2 cellular contexts compared by ENCODE assay signal in the genomic region with DNA sequence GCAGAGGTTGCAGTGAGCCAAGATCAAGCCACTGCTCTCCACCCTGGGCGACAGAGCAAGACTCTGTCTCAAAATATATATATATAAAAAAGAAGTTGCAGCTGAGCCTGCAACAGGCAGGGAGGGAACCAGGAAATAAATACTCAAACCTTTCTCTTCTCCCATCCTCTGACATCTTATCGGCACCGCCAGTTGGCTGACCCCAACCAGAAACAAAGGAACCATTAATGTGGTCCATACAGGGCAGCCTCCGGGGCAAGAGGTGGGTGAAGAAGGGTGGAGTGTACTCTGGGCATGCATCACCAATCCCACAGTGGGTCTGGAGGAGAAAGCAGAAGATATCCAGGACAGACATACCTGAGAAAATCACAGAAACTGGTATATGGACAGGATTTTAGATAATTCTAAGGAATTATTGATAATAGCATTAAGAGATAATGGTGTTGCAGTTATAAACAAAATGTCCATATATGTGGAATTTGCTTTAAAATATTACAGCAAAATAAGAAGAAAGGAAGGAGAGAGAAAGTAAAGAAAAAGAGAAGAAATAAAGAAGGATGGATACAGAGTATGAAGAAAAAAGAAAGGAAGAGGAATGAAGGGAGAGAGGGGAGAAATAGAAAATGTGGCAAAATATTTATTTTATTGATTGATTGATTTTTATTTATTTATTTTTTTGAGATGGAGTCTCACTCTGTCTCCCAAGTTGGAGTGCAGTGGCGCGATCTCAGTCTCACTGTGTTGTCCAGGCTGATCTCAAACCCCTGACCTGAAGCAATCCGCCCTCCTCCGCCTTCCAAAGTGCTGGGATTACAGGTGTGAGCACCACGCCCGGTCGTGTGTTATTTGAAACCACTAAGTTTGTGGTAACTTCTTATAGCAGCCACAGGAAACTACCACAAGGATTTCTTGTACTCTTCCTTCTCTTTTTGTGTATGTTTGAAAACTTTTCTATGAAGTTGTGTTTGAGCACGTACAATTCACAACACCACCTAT.
TF ChIP-seq lines count a peak whose summit lies in the region.

No MANE protein-coding gene starts in this region.

TF ChIP-seq in HEK293, 187 proteins besides CTCF, POLR2A, EP300 and RAD21 (continues in another document):
- TF ChIP-seq ZNF202 (tag by site-specific recombination; IDR thresholded peaks at IDR 0.05; ENCODE audit: borderline replicate concordance) (no peak), ZNF548 (tag by site-specific recombination; IDR thresholded peaks at IDR 0.05) (no peak), ZNF423 (tag by site-specific recombination; IDR thresholded peaks at IDR 0.05) (no peak), ZNF610 (tag by site-specific recombination; IDR thresholded peaks at IDR 0.05; ENCODE audit: borderline replicate concordance) (no peak), ZSCAN30 (tag by site-specific recombination; IDR thresholded peaks at IDR 0.05) (no peak), PRDM1 (tag by site-specific recombination; IDR thresholded peaks at IDR 0.05) (peak; percentile 24), ZNF629 (tag by site-specific recombination; IDR thresholded peaks at IDR 0.05) (no peak), KLF1 (tag by site-specific recombination; IDR thresholded peaks at IDR 0.05) (peak; percentile 56), ZNF248 (tag by site-specific recombination; IDR thresholded peaks at IDR 0.05) (no peak), REPIN1 (tag by site-specific recombination; IDR thresholded peaks at IDR 0.05; ENCODE audit: low read depth) (no peak), ZNF48 (tag by site-specific recombination; IDR thresholded peaks at IDR 0.05) (no peak), ZNF341 (tag by site-specific recombination; IDR thresholded peaks at IDR 0.05; ENCODE audit: low read depth) (no peak), ZNF510 (tag by site-specific recombination; IDR thresholded peaks at IDR 0.05; ENCODE audit: insufficient replicate concordance) (no peak), ZNF169 (tag by site-specific recombination; IDR thresholded peaks at IDR 0.05) (no peak)
- TF ChIP-seq, protein P1, sequence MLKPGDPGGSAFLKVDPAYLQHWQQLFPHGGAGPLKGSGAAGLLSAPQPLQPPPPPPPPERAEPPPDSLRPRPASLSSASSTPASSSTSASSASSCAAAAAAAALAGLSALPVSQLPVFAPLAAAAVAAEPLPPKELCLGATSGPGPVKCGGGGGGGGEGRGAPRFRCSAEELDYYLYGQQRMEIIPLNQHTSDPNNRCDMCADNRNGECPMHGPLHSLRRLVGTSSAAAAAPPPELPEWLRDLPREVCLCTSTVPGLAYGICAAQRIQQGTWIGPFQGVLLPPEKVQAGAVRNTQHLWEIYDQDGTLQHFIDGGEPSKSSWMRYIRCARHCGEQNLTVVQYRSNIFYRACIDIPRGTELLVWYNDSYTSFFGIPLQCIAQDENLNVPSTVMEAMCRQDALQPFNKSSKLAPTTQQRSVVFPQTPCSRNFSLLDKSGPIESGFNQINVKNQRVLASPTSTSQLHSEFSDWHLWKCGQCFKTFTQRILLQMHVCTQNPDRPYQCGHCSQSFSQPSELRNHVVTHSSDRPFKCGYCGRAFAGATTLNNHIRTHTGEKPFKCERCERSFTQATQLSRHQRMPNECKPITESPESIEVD (tag by site-specific recombination; IDR thresholded peaks at IDR 0.05): no peak
- TF ChIP-seq, protein P2, sequence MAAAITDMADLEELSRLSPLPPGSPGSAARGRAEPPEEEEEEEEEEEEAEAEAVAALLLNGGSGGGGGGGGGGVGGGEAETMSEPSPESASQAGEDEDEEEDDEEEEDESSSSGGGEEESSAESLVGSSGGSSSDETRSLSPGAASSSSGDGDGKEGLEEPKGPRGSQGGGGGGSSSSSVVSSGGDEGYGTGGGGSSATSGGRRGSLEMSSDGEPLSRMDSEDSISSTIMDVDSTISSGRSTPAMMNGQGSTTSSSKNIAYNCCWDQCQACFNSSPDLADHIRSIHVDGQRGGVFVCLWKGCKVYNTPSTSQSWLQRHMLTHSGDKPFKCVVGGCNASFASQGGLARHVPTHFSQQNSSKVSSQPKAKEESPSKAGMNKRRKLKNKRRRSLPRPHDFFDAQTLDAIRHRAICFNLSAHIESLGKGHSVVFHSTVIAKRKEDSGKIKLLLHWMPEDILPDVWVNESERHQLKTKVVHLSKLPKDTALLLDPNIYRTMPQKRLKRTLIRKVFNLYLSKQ (tag by site-specific recombination; IDR thresholded peaks at IDR 0.05; ENCODE audit: borderline replicate concordance): no peak
- TF ChIP-seq, protein P3, sequence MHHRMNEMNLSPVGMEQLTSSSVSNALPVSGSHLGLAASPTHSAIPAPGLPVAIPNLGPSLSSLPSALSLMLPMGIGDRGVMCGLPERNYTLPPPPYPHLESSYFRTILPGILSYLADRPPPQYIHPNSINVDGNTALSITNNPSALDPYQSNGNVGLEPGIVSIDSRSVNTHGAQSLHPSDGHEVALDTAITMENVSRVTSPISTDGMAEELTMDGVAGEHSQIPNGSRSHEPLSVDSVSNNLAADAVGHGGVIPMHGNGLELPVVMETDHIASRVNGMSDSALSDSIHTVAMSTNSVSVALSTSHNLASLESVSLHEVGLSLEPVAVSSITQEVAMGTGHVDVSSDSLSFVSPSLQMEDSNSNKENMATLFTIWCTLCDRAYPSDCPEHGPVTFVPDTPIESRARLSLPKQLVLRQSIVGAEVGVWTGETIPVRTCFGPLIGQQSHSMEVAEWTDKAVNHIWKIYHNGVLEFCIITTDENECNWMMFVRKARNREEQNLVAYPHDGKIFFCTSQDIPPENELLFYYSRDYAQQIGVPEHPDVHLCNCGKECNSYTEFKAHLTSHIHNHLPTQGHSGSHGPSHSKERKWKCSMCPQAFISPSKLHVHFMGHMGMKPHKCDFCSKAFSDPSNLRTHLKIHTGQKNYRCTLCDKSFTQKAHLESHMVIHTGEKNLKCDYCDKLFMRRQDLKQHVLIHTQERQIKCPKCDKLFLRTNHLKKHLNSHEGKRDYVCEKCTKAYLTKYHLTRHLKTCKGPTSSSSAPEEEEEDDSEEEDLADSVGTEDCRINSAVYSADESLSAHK (tag by site-specific recombination; IDR thresholded peaks at IDR 0.05): peak; percentile 34; the same call in 1 of the 2 replicates
- TF ChIP-seq, protein P4, sequence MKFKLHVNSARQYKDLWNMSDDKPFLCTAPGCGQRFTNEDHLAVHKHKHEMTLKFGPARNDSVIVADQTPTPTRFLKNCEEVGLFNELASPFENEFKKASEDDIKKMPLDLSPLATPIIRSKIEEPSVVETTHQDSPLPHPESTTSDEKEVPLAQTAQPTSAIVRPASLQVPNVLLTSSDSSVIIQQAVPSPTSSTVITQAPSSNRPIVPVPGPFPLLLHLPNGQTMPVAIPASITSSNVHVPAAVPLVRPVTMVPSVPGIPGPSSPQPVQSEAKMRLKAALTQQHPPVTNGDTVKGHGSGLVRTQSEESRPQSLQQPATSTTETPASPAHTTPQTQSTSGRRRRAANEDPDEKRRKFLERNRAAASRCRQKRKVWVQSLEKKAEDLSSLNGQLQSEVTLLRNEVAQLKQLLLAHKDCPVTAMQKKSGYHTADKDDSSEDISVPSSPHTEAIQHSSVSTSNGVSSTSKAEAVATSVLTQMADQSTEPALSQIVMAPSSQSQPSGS (tag by site-specific recombination; IDR thresholded peaks at IDR 0.05; ENCODE audit: low read depth): no peak

TF ChIP-seq in GM12878, 131 proteins besides CTCF, POLR2A, EP300 and RAD21:
- TF ChIP-seq MTA2 (IDR thresholded peaks at IDR 0.05; ENCODE audit: low read depth) (no peak), EED (IDR thresholded peaks at IDR 0.05; ENCODE audit: low read depth) (0 out of 2 replicates have a peak, but pooled peaks have one; percentile 16), RUNX3 (IDR thresholded peaks at IDR 0.05; ENCODE audit: low read length) (peak; percentile 49; the same call in 1 of the 2 replicates), IKZF2 (IDR thresholded peaks at IDR 0.05) (peak in 1 of 2 experiments; percentile 26; a peak in 2 of 4 replicates)
